In the genomic region with DNA sequence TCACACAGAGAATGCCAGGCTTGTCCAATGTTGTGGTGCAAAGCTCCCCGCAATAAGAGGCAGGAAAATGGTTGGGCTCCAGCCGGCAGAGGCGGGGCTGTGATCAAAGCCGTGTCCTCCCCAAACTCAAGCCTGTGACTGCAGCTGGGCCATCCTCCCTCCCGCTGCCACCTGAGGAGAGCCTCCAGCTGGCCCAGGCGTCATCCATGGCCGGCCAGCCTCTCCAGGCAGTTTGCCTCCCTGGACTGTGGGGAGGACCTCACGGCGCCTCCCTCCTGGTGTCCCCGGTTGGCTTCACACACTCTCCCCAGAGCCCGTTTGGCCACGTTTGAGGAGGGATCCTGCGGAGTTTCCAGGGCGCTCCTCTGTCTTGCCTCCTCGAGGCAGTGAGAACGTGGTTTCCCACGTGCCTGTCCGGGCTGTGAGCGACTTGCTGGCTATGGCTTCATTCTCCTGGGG, we compare ENCODE assay signal across 16 cellular contexts.
DNase-seq lines count a peak whose midpoint lies in the region; ATAC-seq and TF ChIP-seq lines count a peak whose summit lies in the region.
"Had no signal": no experiment of that assay in that cellular context is flagged by ENCODE, and none has a peak within 500 bp of the region (broad histone marks: within the 10 kb centered on the region; RNA-seq: fewer than 3 reads in every experiment).

No MANE protein-coding gene starts in this region.

- DNase-seq in HCT116 (ENCODE audit: low read depth, low spot score): no peak
- peak; percentile 2 for DNase-seq in iris pigment epithelial cell (ENCODE audit: low read depth)
- DNase-seq in SKM-1 (lab: John Stamatoyannopoulos, UW; ENCODE audit: unreplicated experiment): no peak
- no peak for DNase-seq in A673 (ENCODE audit: low spot score)
- no peak for DNase-seq in DMS114 treated with DMSO at 0.1 percent for 48 hours (lab: John Stamatoyannopoulos, UW; ENCODE audit: unreplicated experiment)
- DNase-seq: activated CD4-positive, CD25-positive, alpha-beta regulatory T cell treated with anti-CD3 and anti-CD28 coated beads, Interleukin-2, amount 50 U/mL, for 72 hours; activated CD8-positive, alpha-beta memory T cell treated with anti-CD3 and anti-CD28 coated beads, Interleukin-2, amount 50 U/mL, for 48 hours; NCI-H1417; NCI-H524 had no signal

- peaks cover 16% of the 10 kb centered on the region for H3K27me3 Mint-ChIP-seq in brain

- POLR2A ChIA-PET in HCT116 (lab: Charles Lee) (no interaction called here), A673 (lab: Charles Lee; ENCODE audit: low non-redundant PET) (no interaction called here)

- H3K9ac ChIP-seq in HCT116 (ENCODE audit: low read length): no peak overlapping the region
- no peak overlapping the region for H3K9ac ChIP-seq in rectal smooth muscle tissue (ENCODE audit: low read length)

- BruUV-seq in HCT116 (replicated peaks; lab: Mats Ljungman, UMichigan): no TSS peak
- BruUV-seq in A673 (replicated peaks; lab: Mats Ljungman, UMichigan): no TSS peak

- 0 out of 2 replicates have a peak, but pooled peaks have one; percentile 23 for ATAC-seq in HCT116
- ATAC-seq in esophagus mucosa: no peak
- ATAC-seq: activated naive CD4-positive, alpha-beta T cell treated with anti-CD3 and anti-CD28 coated beads, Interleukin-2, amount 50 U/mL, for 72 hours had no signal

- no peak overlapping the region for H2AFZ ChIP-seq in HCT116 (ENCODE audit: low read depth, low read length, poor library complexity, severe bottlenecking)

- H3K4me1 ChIP-seq in HCT116 (ENCODE audit: control insufficient read depth in 1 of 2, insufficient read depth in 2 of 2, low read length in 2 of 2) (no peaks in the 10 kb centered on the region), rectal smooth muscle tissue (ENCODE audit: control insufficient read depth, insufficient read depth, low read length) (peaks cover 6% of the 10 kb centered on the region), A673 (ENCODE audit: insufficient read depth, low read length, poor library complexity, severe bottlenecking) (peaks cover 3% of the 10 kb centered on the region)
- H3K4me1 ChIP-seq: vagina had no signal

- RAD21 ChIA-PET in HCT116 (lab: Charles Lee; ENCODE audit: low non-redundant PET in 1 of 2, low total read pairs in 2 of 2, uncharacterized antibody in 2 of 2, unreplicated experiment in 2 of 2): no interaction called here

- no peaks in the 10 kb centered on the region for H3K9me2 ChIP-seq in HCT116 (ENCODE audit: insufficient read depth)

- H3K4me2 ChIP-seq in HCT116 (ENCODE audit: low read length): no peak overlapping the region

- no peaks in the 10 kb centered on the region for H3K79me2 ChIP-seq in HCT116 (ENCODE audit: insufficient read depth, low read length)

- H4K20me1 ChIP-seq in HCT116 (ENCODE audit: insufficient read depth): no peaks in the 10 kb centered on the region

- CTCF ChIA-PET in HCT116 (lab: Charles Lee) (no interaction called here), A673 (lab: Charles Lee) (no interaction called here)

- peak overlapping the region in 2 of 5 experiments; percentile 54 to 66 for H3K4me3 Mint-ChIP-seq in brain

- no peaks in the 10 kb centered on the region for H3K36me3 ChIP-seq in HCT116 (ENCODE audit: control insufficient read depth in 1 of 2, insufficient read depth in 2 of 2, low read length in 2 of 2)
- no peaks in the 10 kb centered on the region for H3K36me3 ChIP-seq in rectal smooth muscle tissue (ENCODE audit: control insufficient read depth, insufficient read depth, low read length)
- H3K36me3 ChIP-seq in A673 (ENCODE audit: insufficient read depth, low read length, poor library complexity, severe bottlenecking): no peaks in the 10 kb centered on the region
- H3K36me3 ChIP-seq: ovary, vagina had no signal

- TF ChIP-seq CTCF in HCT116 (IDR thresholded peaks at IDR 0.05 in 2 of 3, conservative IDR thresholded peaks at IDR 0.05 in 1 of 3; ENCODE audit: borderline replicate concordance in 1 of 3, insufficient read depth in 1 of 3, low read depth in 2 of 3, low read length in 2 of 3) (no peak), brain (conservative IDR thresholded peaks at IDR 0.05) (no peak), A673 (conservative IDR thresholded peaks at IDR 0.05; ENCODE audit: low read depth, low read length) (no peak)

- H3K4me1 Mint-ChIP-seq in brain: peaks cover 34% of the 10 kb centered on the region

- H3K36me3 Mint-ChIP-seq in brain: no peaks in the 10 kb centered on the region
- H3K36me3 Mint-ChIP-seq: activated naive CD4-positive, alpha-beta T cell treated with anti-CD3 and anti-CD28 coated beads, Interleukin-2, amount 50 U/mL, for 72 hours had no signal

- H3K9me3 ChIP-seq in HCT116 (ENCODE audit: control insufficient read depth in 1 of 2, insufficient read depth in 1 of 2, low read depth in 1 of 2, low read length in 2 of 2): no peaks in the 10 kb centered on the region
- H3K9me3 ChIP-seq in A673 (ENCODE audit: low read depth, low read length, poor library complexity, severe bottlenecking): no peaks in the 10 kb centered on the region
- H3K9me3 ChIP-seq: ovary, vagina had no signal

- H3K27ac ChIP-seq in HCT116 (ENCODE audit: low read depth, low read length) (no peak overlapping the region), rectal smooth muscle tissue (ENCODE audit: low read depth, low read length) (peak overlapping the region; percentile 4), A673 (ENCODE audit: low read depth, low read length, poor library complexity, severe bottlenecking) (no peak overlapping the region)
- H3K27ac ChIP-seq: C4-2B, ovary, vagina had no signal

- H3K27me3 ChIP-seq in HCT116 (ENCODE audit: insufficient read depth, low read length) (peaks cover 24% of the 10 kb centered on the region), rectal smooth muscle tissue (ENCODE audit: control insufficient read depth, insufficient read depth, low read length) (no peaks in the 10 kb centered on the region), A673 (replicated peaks; ENCODE audit: insufficient read depth, low read depth, low read length, poor library complexity) (peaks cover 50% of the 10 kb centered on the region)
- H3K27me3 ChIP-seq: ovary, vagina had no signal

- intact Hi-C loops in HCT116 (cut with micrococcal nuclease): no loop called here
- intact Hi-C loops in A673 (cut with micrococcal nuclease; ENCODE audit: unreplicated experiment): no loop called here

- H3K4me3 ChIP-seq in HCT116 (replicated peaks in 1 of 2; ENCODE audit: low read depth in 1 of 2, low read length in 2 of 2) (no peak overlapping the region), rectal smooth muscle tissue (ENCODE audit: low read length) (no peak overlapping the region), A673 (ENCODE audit: low read depth, low read length, poor library complexity, severe bottlenecking) (no peak overlapping the region)
- H3K4me3 ChIP-seq: ovary, vagina had no signal

- peak overlapping the region in 3 of 5 experiments; percentile 56 to 90 (median 71) for H3K27ac Mint-ChIP-seq in brain
- H3K27ac Mint-ChIP-seq: activated naive CD4-positive, alpha-beta T cell treated with anti-CD3 and anti-CD28 coated beads, Interleukin-2, amount 50 U/mL, for 72 hours had no signal

- no peak for TF ChIP-seq RAD21 in HCT116 (IDR thresholded peaks at IDR 0.05; ENCODE audit: low read depth)

- H3K9me3 Mint-ChIP-seq in brain: peaks cover 0 to 10% (median 6%) of the 10 kb centered on the region in 5 experiments
- H3K9me3 Mint-ChIP-seq: activated naive CD4-positive, alpha-beta T cell treated with anti-CD3 and anti-CD28 coated beads, Interleukin-2, amount 50 U/mL, for 72 hours had no signal

- TF ChIP-seq POLR2A in HCT116 (IDR thresholded peaks at IDR 0.05; ENCODE audit: borderline replicate concordance, extremely low read depth, insufficient read depth, insufficient read length): no peak

TF ChIP-seq in HCT116, 20 proteins besides CTCF, POLR2A, EP300 and RAD21:
- no peak for TF ChIP-seq EGR1 (IDR thresholded peaks at IDR 0.05; ENCODE audit: low read depth)
- TF ChIP-seq ELF1 (IDR thresholded peaks at IDR 0.05; ENCODE audit: borderline replicate concordance, low read depth): no peak
- no peak for TF ChIP-seq SIN3A (IDR thresholded peaks at IDR 0.05; ENCODE audit: low read depth)
- no peak for TF ChIP-seq CBX3 (IDR thresholded peaks at IDR 0.05; ENCODE audit: low read depth)
- no peak for TF ChIP-seq EZH2 (IDR thresholded peaks at IDR 0.05)
- no peak for TF ChIP-seq CEBPB (IDR thresholded peaks at IDR 0.05; ENCODE audit: low read depth)
- TF ChIP-seq ZFX (IDR thresholded peaks at IDR 0.05): no peak
- TF ChIP-seq EZH2phosphoT487 (IDR thresholded peaks at IDR 0.05; ENCODE audit: borderline replicate concordance): no peak
- no peak for TF ChIP-seq SP1 (IDR thresholded peaks at IDR 0.05; ENCODE audit: low read depth)
- TF ChIP-seq POLR2AphosphoS5 (IDR thresholded peaks at IDR 0.05; ENCODE audit: low read depth, low read length): no peak
